Comparison of ENCODE assay signal across 31 cellular contexts in genomic region chr13:57553932-57554331, GRCh38.
DNase-seq lines count a peak whose midpoint lies in the region; ATAC-seq, FAIRE-seq and TF ChIP-seq lines count a peak whose summit lies in the region.
"Had no signal": no experiment of that assay in that cellular context is flagged by ENCODE, and none has a peak within 500 bp of the region (broad histone marks: within the 10 kb centered on the region; RNA-seq: fewer than 3 reads in every experiment).

No MANE protein-coding gene starts in this region.

- TF ChIP-seq CTCF in HepG2 (CRISPR knock-in tag; IDR thresholded peaks at IDR 0.05) (no peak), right lobe of liver (IDR thresholded peaks at IDR 0.05) (no peak), GM23338 (conservative IDR thresholded peaks at IDR 0.05; ENCODE audit: low read depth in 2 of 2) (no peak), mammary epithelial cell (conservative IDR thresholded peaks at IDR 0.05 in 1 of 2, IDR thresholded peaks at IDR 0.05 in 1 of 2; ENCODE audit: extremely low read depth in 1 of 2, insufficient read depth in 1 of 2, low read depth in 1 of 2, low read length in 2 of 2) (no peak)

- no peak overlapping the region for H3K4me3 Mint-ChIP-seq in GM23338
- H3K4me3 Mint-ChIP-seq: B cell; CD14-positive monocyte; CD4-positive, alpha-beta memory T cell; CD4-positive, alpha-beta T cell; CD4-positive, CD25-positive, alpha-beta regulatory T cell; CD8-positive, alpha-beta memory T cell; CD8-positive, alpha-beta T cell had no signal

- no peak for ATAC-seq in HepG2
- no peak for ATAC-seq in right lobe of liver
- no peak for ATAC-seq in GM23338
- ATAC-seq: A549; CD8-positive, alpha-beta T cell had no signal

- intact Hi-C loops in HepG2 (cut with micrococcal nuclease; ENCODE audit: unreplicated experiment) (no loop called here), right lobe of liver (cut with DNase I) (no loop called here), mammary epithelial cell (cut with micrococcal nuclease) (no loop called here)

- CTCF ChIA-PET in HepG2 (lab: Yijun Ruan, JAX; ENCODE audit: low intra/inter-chr PET ratio, low total read pairs): no interaction called here
- CTCF ChIA-PET in mammary epithelial cell (lab: Charles Lee; ENCODE audit: low non-redundant PET): no interaction called here

- 6% methylated on average over 1 of the region's 1 CpG for WGBS in HepG2 (ENCODE audit: low lambda C conversion rate)
- 48% methylated on average over 1 of the region's 1 CpG for WGBS in right lobe of liver (ENCODE audit: insufficient coverage, low coverage, low lambda C conversion rate, missing lambda C conversion rate)
- 75% methylated on average over 1 of the region's 1 CpG for WGBS in mammary epithelial cell (ENCODE audit: low coverage, missing lambda C conversion rate)

- no peaks in the 10 kb centered on the region for H3K4me1 Mint-ChIP-seq in GM23338
- H3K4me1 Mint-ChIP-seq: B cell; CD14-positive monocyte; CD4-positive, alpha-beta memory T cell; CD4-positive, CD25-positive, alpha-beta regulatory T cell; CD8-positive, alpha-beta memory T cell had no signal

- no peak for TF ChIP-seq RAD21 in HepG2 (CRISPR knock-in tag; IDR thresholded peaks at IDR 0.05)

- peaks cover 3% of the 10 kb centered on the region; the same call in 1 of the 3 replicates for H3K36me3 Mint-ChIP-seq in GM23338 (ENCODE audit: low read depth)
- H3K36me3 Mint-ChIP-seq: CD14-positive monocyte; CD4-positive, alpha-beta memory T cell; CD4-positive, CD25-positive, alpha-beta regulatory T cell; CD8-positive, alpha-beta memory T cell; CD8-positive, alpha-beta T cell had no signal

- H3K79me2 ChIP-seq in HepG2 (ENCODE audit: insufficient read depth, low read length): no peaks in the 10 kb centered on the region
- H3K79me2 ChIP-seq in GM23338 (replicated peaks; ENCODE audit: insufficient read depth): no peaks in the 10 kb centered on the region
- H3K79me2 ChIP-seq in mammary epithelial cell (ENCODE audit: insufficient read depth, low read length): no peaks in the 10 kb centered on the region

- TF ChIP-seq POLR2A in HepG2 (IDR thresholded peaks at IDR 0.05; ENCODE audit: insufficient read depth in 1 of 2, low read depth in 2 of 2, low read length in 2 of 2): no peak
- no peak for TF ChIP-seq POLR2A in right lobe of liver (IDR thresholded peaks at IDR 0.05)

- H3K4me3 ChIP-seq in HepG2 (replicated peaks in 1 of 3; ENCODE audit: insufficient read depth in 1 of 3, low read depth in 2 of 3, low read length in 3 of 3) (no peak overlapping the region), right lobe of liver (no peak overlapping the region), GM23338 (no peak overlapping the region), mammary epithelial cell (replicated peaks in 1 of 3; ENCODE audit: insufficient read depth in 1 of 3, low read depth in 2 of 3, low read length in 3 of 3) (no peak overlapping the region)
- H3K4me3 ChIP-seq: A549; BLaER1; BLaER1 treated with 17β-estradiol and CSF1 and Interleukin-3, amounts not matched to agents 10 nM and 100 nM had no signal

- no peaks in the 10 kb centered on the region for H3K9me2 ChIP-seq in GM23338 (ENCODE audit: insufficient read depth)

- BruUV-seq in HepG2 (replicated peaks; lab: Mats Ljungman, UMichigan) (no TSS peak), mammary epithelial cell (replicated peaks; lab: Mats Ljungman, UMichigan) (no TSS peak)

- H3K9ac ChIP-seq in HepG2 (ENCODE audit: insufficient read depth, low read depth, low read length) (no peak overlapping the region), mammary epithelial cell (ENCODE audit: insufficient read depth, low read length) (no peak overlapping the region)
- H3K9ac ChIP-seq: BLaER1; BLaER1 treated with 17β-estradiol and CSF1 and Interleukin-3, amounts not matched to agents 10 nM and 100 nM had no signal

- H3F3A ChIP-seq in GM23338 (replicated peaks; ENCODE audit: low read depth): no peaks in the 10 kb centered on the region

- H3K4me1 ChIP-seq in HepG2 (ENCODE audit: insufficient read depth, low read length): no peaks in the 10 kb centered on the region
- no peaks in the 10 kb centered on the region for H3K4me1 ChIP-seq in right lobe of liver
- H3K4me1 ChIP-seq in GM23338 (ENCODE audit: insufficient read depth): no peaks in the 10 kb centered on the region
- no peaks in the 10 kb centered on the region for H3K4me1 ChIP-seq in mammary epithelial cell (ENCODE audit: insufficient read depth, low read length)
- H3K4me1 ChIP-seq: A549; BE2C; BLaER1; BLaER1 treated with 17β-estradiol and CSF1 and Interleukin-3, amounts not matched to agents 10 nM and 100 nM; Caco-2 had no signal

- no peak for FAIRE-seq in HepG2 (lab: Jason Lieb, UNC)
- FAIRE-seq: A549 had no signal

- H3K4me2 ChIP-seq in HepG2 (ENCODE audit: low read depth, low read length): no peak overlapping the region
- H3K4me2 ChIP-seq in GM23338: no peak overlapping the region
- no peak overlapping the region for H3K4me2 ChIP-seq in mammary epithelial cell (ENCODE audit: insufficient read depth, low read depth, low read length)
- H3K4me2 ChIP-seq: A549; BLaER1; BLaER1 treated with 17β-estradiol and CSF1 and Interleukin-3, amounts not matched to agents 10 nM and 100 nM had no signal

- in situ Hi-C loops in HepG2 (cut with HindIII; ENCODE audit: extremely low pct_ligation_motif_present, low pct_unique_long_range_greater_than_20kb) (no loop called here), mammary epithelial cell (cut with MboI; ENCODE audit: low sequenced_read_pairs in 2 of 2) (no loop called here)

- no peak overlapping the region for H3K27ac Mint-ChIP-seq in GM23338
- H3K27ac Mint-ChIP-seq: B cell; CD14-positive monocyte; CD4-positive, alpha-beta memory T cell; CD4-positive, alpha-beta T cell; CD4-positive, CD25-positive, alpha-beta regulatory T cell; CD8-positive, alpha-beta memory T cell; CD8-positive, alpha-beta T cell had no signal

- dilution Hi-C loops in mammary epithelial cell (cut with HindIII; ENCODE audit: low sequenced_read_pairs): no loop called here

- H3K36me3 ChIP-seq in HepG2 (replicated peaks in 1 of 2; ENCODE audit: control insufficient read depth in 1 of 2, insufficient read depth in 2 of 2, low read length in 2 of 2): no peaks in the 10 kb centered on the region
- H3K36me3 ChIP-seq in right lobe of liver: no peaks in the 10 kb centered on the region
- no peaks in the 10 kb centered on the region for H3K36me3 ChIP-seq in GM23338 (ENCODE audit: insufficient read depth)
- H3K36me3 ChIP-seq in mammary epithelial cell (ENCODE audit: insufficient read depth, low read length): no peaks in the 10 kb centered on the region
- H3K36me3 ChIP-seq: BE2C; BLaER1; BLaER1 treated with 17β-estradiol and CSF1 and Interleukin-3, amounts not matched to agents 10 nM and 100 nM had no signal

- H3K9me3 ChIP-seq in HepG2 (ENCODE audit: low read length) (peaks cover 21% of the 10 kb centered on the region; the same call in 1 of the 2 replicates), right lobe of liver (no peaks in the 10 kb centered on the region), mammary epithelial cell (replicated peaks; ENCODE audit: insufficient read depth, low read length) (peaks cover 4% of the 10 kb centered on the region)
- H3K9me3 ChIP-seq: A549; BE2C; BLaER1; BLaER1 treated with 17β-estradiol and CSF1 and Interleukin-3, amounts not matched to agents 10 nM and 100 nM had no signal

- no peaks in the 10 kb centered on the region for H3K27me3 Mint-ChIP-seq in GM23338 (ENCODE audit: insufficient read depth, low read depth, poor library complexity)
- H3K27me3 Mint-ChIP-seq: B cell; CD4-positive, alpha-beta memory T cell; CD4-positive, alpha-beta T cell; CD4-positive, CD25-positive, alpha-beta regulatory T cell; CD8-positive, alpha-beta memory T cell had no signal

- H3K27ac ChIP-seq in HepG2 (ENCODE audit: extremely low read length, insufficient read depth, low read length) (no peak overlapping the region), right lobe of liver (no peak overlapping the region), GM23338 (ENCODE audit: low read depth) (no peak overlapping the region), mammary epithelial cell (ENCODE audit: insufficient read depth, low read depth, low read length) (no peak overlapping the region)
- H3K27ac ChIP-seq: 22Rv1; A549; BLaER1; BLaER1 treated with 17β-estradiol and CSF1 and Interleukin-3, amounts not matched to agents 10 nM and 100 nM; C4-2B had no signal

- TF ChIP-seq EP300 in HepG2 (IDR thresholded peaks at IDR 0.05; ENCODE audit: low read depth in 2 of 2, low read length in 2 of 2) (no peak), HepG2 (CRISPR knock-in tag; IDR thresholded peaks at IDR 0.05; ENCODE audit: borderline replicate concordance) (no peak)

- H4K20me1 ChIP-seq in HepG2 (ENCODE audit: insufficient read depth, low read length): no peaks in the 10 kb centered on the region
- H4K20me1 ChIP-seq in GM23338 (replicated peaks; ENCODE audit: insufficient read depth): no peaks in the 10 kb centered on the region
- H4K20me1 ChIP-seq in mammary epithelial cell (ENCODE audit: insufficient read depth, low read length): no peaks in the 10 kb centered on the region
- H4K20me1 ChIP-seq: BLaER1; BLaER1 treated with 17β-estradiol and CSF1 and Interleukin-3, amounts not matched to agents 10 nM and 100 nM had no signal

- POLR2A ChIA-PET in HepG2 (lab: Yijun Ruan, JAX): no interaction called here

- no peak overlapping the region for H2AFZ ChIP-seq in HepG2 (ENCODE audit: low read length)
- no peak overlapping the region for H2AFZ ChIP-seq in GM23338
- H2AFZ ChIP-seq in mammary epithelial cell (ENCODE audit: low read depth, low read length): no peak overlapping the region

- H3K27me3 ChIP-seq in HepG2 (ENCODE audit: control insufficient read depth in 1 of 2, insufficient read depth in 2 of 2, low read length in 2 of 2) (no peaks in the 10 kb centered on the region), right lobe of liver (no peaks in the 10 kb centered on the region), GM23338 (ENCODE audit: insufficient read depth) (no peaks in the 10 kb centered on the region), mammary epithelial cell (ENCODE audit: insufficient read depth, low read length) (no peaks in the 10 kb centered on the region)
- H3K27me3 ChIP-seq: BE2C; BLaER1; BLaER1 treated with 17β-estradiol and CSF1 and Interleukin-3, amounts not matched to agents 10 nM and 100 nM had no signal

- H3K9me3 Mint-ChIP-seq in GM23338: peaks cover 6% of the 10 kb centered on the region; the same call in 2 of the 3 replicates

- DNase-seq in HepG2 (ENCODE audit: low spot score) (no peak), right lobe of liver (no peak), GM23338 (ENCODE audit: low spot score) (no peak), mammary epithelial cell (no peak)
- DNase-seq: 8988T; ACHN; AML-193; BE2C; C1 segment of cervical spinal cord; Caco-2; Calu3; CD4-positive, alpha-beta memory T cell; CD4-positive, alpha-beta T cell; CD4-positive, CD25-positive, alpha-beta regulatory T cell; CD8-positive, alpha-beta memory T cell; CD8-positive, alpha-beta T cell; COR-L47; DMS 273 treated with DMSO at 0.1 percent for 48 hours; DMS153; DMS53; DMS79; DMS79 treated with DMSO at 0.1 percent for 48 hours; DND-41; EL had no signal

TF ChIP-seq in HepG2, 621 proteins besides CTCF, POLR2A, EP300 and RAD21 (continues in another document):
- TF ChIP-seq ZNF331 (CRISPR knock-in tag; IDR thresholded peaks at IDR 0.05) (peak; percentile 81), EED (CRISPR knock-in tag; IDR thresholded peaks at IDR 0.05) (no peak)

TF ChIP-seq in GM23338, 12 proteins besides CTCF, POLR2A, EP300 and RAD21 (continues in another document):
- TF ChIP-seq EZH2phosphoT487 (IDR thresholded peaks at IDR 0.05; ENCODE audit: unreplicated experiment): no peak
- peak; percentile 97 for TF ChIP-seq ZNF331 (CRISPR knock-in tag; IDR thresholded peaks at IDR 0.05; ENCODE audit: low read depth)
